Comparison of ENCODE assay signal across 1 cellular context in the genomic region with DNA sequence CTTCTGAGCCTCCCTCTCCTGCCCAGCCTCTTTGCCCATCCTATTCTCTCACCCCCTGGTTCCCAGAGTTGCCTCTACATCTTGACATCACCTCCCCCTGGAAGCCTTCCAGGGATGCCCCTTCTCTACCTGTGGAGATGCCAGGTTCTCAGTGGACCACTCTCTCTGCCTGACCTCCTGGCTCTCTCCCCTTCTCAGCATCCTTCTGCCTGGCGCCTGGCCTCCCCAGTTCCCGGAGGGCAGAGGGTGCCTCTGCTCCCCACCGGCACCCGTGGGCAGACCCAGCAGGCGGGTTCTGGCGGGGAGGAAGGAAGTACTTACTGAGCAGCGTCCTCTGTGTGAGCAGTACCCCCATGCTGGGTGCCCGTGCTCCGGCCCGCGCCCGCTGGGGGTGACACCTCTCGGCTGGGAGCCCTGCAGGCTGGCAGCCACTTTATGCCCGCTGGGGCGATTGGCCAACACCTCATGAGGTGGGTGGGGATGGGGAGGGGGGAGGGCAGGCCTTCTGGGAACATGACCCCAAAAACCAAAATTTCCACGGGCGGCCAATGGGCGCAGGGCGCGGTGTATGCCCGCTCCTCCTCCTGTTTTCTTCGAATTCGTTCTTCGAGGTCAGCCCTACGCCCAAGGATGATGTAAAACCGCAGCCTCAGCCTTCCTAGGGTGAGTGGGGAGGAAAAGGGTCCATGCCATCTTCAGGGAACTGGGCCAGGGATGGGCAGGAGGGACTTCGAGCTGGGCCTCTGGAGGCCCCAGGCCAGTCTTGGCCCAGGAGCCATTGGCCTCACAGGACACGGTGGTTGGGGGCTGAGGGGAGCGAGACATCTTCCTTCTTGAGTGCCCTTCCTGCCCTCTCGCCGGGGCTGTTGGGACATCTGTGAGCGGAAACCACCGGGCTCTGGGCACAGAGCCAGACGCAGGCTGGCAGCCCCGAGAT.
TF ChIP-seq lines count a peak whose summit lies in the region.

Gene OSM (minus strand): TSS at position 407 of the 937 bp plus-strand sequence. CDS start 52 bp downstream, at position 355.

TF ChIP-seq in WTC11, 78 proteins besides CTCF, POLR2A, EP300 and RAD21 (continued from another document):
- TF ChIP-seq, protein P1, sequence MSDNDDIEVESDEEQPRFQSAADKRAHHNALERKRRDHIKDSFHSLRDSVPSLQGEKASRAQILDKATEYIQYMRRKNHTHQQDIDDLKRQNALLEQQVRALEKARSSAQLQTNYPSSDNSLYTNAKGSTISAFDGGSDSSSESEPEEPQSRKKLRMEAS (CRISPR knock-in tag; IDR thresholded peaks at IDR 0.05), result no peak
- TF ChIP-seq MXD4 (CRISPR knock-in tag; IDR thresholded peaks at IDR 0.05; ENCODE audit: borderline replicate concordance), result no peak
- TF ChIP-seq GRHL2 (CRISPR knock-in tag; IDR thresholded peaks at IDR 0.05; ENCODE audit: insufficient replicate concordance, severe bottlenecking), result no peak
- TF ChIP-seq ZNF416 (CRISPR knock-in tag; IDR thresholded peaks at IDR 0.05), result no peak
